In the genomic region with DNA sequence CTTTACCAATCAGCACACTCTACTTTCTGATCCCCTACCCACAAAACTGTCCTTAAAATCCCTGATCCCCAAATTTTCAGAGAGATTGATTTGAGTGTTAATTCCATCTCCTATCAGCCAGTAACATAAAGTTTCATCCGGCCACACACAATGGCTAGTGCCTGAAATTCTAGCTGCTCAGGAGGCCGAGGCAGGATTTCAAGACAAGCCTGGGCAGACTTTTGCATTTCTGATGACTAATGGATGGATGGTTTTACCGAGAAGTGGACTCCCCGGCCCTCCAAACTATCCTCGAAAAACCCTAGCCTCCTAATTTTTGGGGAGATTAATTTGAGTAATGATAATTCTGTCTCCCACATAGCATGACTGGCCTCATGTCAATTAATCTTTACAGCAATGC, we compare ENCODE assay signal across 31 cellular contexts.
"Had no signal": no experiment of that assay in that cellular context is flagged by ENCODE, and none has a peak within 500 bp of the region (broad histone marks: within the 10 kb centered on the region; RNA-seq: fewer than 3 reads in every experiment).

No MANE protein-coding gene starts in this region.

- H3K9me3 ChIP-seq: esophagus muscularis mucosa, neutrophil, uterus had no signal

- H3K27me3 ChIP-seq: brain microvascular endothelial cell, esophagus muscularis mucosa, hepatocyte, neutrophil, uterus had no signal

- H3K4me3 Mint-ChIP-seq: activated CD4-positive, alpha-beta memory T cell treated with anti-CD3 and anti-CD28 coated beads for 36 hours; activated T-cell treated with anti-CD3 and anti-CD28 coated beads, Interleukin-2, amount 50 U/mL, for 24 hours; mesothelial cell of epicardium; natural killer cell treated with Interleukin-12 subunit alpha and Interleukin-12 subunit beta and Interleukin-15 and Interleukin-18, amount 100 ng/mL, for 72 hours; stimulated activated effector memory CD8-positive, alpha-beta T cell treated with anti-CD3 and anti-CD28 coated beads, Interleukin-12 subunit alpha, Interleukin-12 subunit beta, amount 100 ng/mL, for 72 hours; stimulated activated naive CD8-positive, alpha-beta T cell treated with anti-CD3 and anti-CD28 coated beads, Interleukin-15, amount 100 ng/mL, for 72 hours; T-helper 17 cell; type B pancreatic cell had no signal

- H2AFZ ChIP-seq: hepatocyte had no signal

- H3K27ac ChIP-seq: brain microvascular endothelial cell, esophagus muscularis mucosa, hepatocyte, neutrophil, skin epidermis, uterus, WERI-Rb-1 had no signal

- H3K4me2 ChIP-seq: hepatocyte had no signal

- FAIRE-seq: astrocyte, keratinocyte had no signal

- DNase-seq: activated CD4-positive, alpha-beta memory T cell treated with anti-CD3 and anti-CD28 coated beads for 36 hours; activated CD4-positive, alpha-beta T cell treated with anti-CD3 and anti-CD28 coated beads for 48 hours; activated CD8-positive, alpha-beta memory T cell treated with anti-CD3 and anti-CD28 coated beads, Interleukin-2, amount 50 U/mL, for 48 hours; activated gamma-delta T cell treated with Interleukin-2 at 50 U/mL for 16 hours; activated naive CD4-positive, alpha-beta T cell treated with anti-CD3 and anti-CD28 coated beads, Interleukin-2, amount 50 U/mL, for 16 hours; activated T-cell treated with anti-CD3 and anti-CD28 coated beads, Interleukin-2, amount 50 U/mL, for 24 hours; amniotic stem cell; brain microvascular endothelial cell; central memory CD4-positive, alpha-beta T cell; foreskin melanocyte; left cardiac atrium; stimulated activated CD4-positive, alpha-beta T cell treated with anti-CD3 and anti-CD28 coated beads, Interleukin-4, amount 100 ng/mL, for 24 hours; stimulated activated naive CD8-positive, alpha-beta T cell treated with anti-CD3 and anti-CD28 coated beads, Interleukin-15, amount 100 ng/mL, for 72 hours; substantia nigra; T-helper 17 cell; T1000; uterus; WERI-Rb-1 had no signal

- H3K4me1 ChIP-seq: esophagus muscularis mucosa, uterus had no signal

- H3K9me3 Mint-ChIP-seq: activated CD4-positive, alpha-beta memory T cell treated with anti-CD3 and anti-CD28 coated beads for 36 hours; activated T-cell treated with anti-CD3 and anti-CD28 coated beads, Interleukin-2, amount 50 U/mL, for 24 hours; stimulated activated effector memory CD8-positive, alpha-beta T cell treated with anti-CD3 and anti-CD28 coated beads, Interleukin-12 subunit alpha, Interleukin-12 subunit beta, amount 100 ng/mL, for 72 hours; stimulated activated naive CD8-positive, alpha-beta T cell treated with anti-CD3 and anti-CD28 coated beads, Interleukin-15, amount 100 ng/mL, for 72 hours; type B pancreatic cell had no signal

- H3K79me2 ChIP-seq: hepatocyte had no signal

- H3K4me1 Mint-ChIP-seq: stimulated activated effector memory CD8-positive, alpha-beta T cell treated with anti-CD3 and anti-CD28 coated beads, Interleukin-12 subunit alpha, Interleukin-12 subunit beta, amount 100 ng/mL, for 72 hours; stimulated activated naive CD8-positive, alpha-beta T cell treated with anti-CD3 and anti-CD28 coated beads, Interleukin-15, amount 100 ng/mL, for 72 hours; T-helper 17 cell had no signal

- H3K36me3 Mint-ChIP-seq: activated CD4-positive, alpha-beta memory T cell treated with anti-CD3 and anti-CD28 coated beads for 36 hours; mesothelial cell of epicardium; natural killer cell treated with Interleukin-12 subunit alpha and Interleukin-12 subunit beta and Interleukin-15 and Interleukin-18, amount 100 ng/mL, for 72 hours; stimulated activated effector memory CD8-positive, alpha-beta T cell treated with anti-CD3 and anti-CD28 coated beads, Interleukin-12 subunit alpha, Interleukin-12 subunit beta, amount 100 ng/mL, for 72 hours; type B pancreatic cell had no signal

- H3K4me3 ChIP-seq: esophagus muscularis mucosa, hepatocyte, skin epidermis, uterus had no signal

- H3K27me3 Mint-ChIP-seq: activated CD4-positive, alpha-beta memory T cell treated with anti-CD3 and anti-CD28 coated beads for 36 hours; natural killer cell treated with Interleukin-12 subunit alpha and Interleukin-12 subunit beta and Interleukin-15 and Interleukin-18, amount 100 ng/mL, for 72 hours; progenitor cell of endocrine pancreas; type B pancreatic cell had no signal

- H3K27ac Mint-ChIP-seq: activated CD4-positive, alpha-beta memory T cell treated with anti-CD3 and anti-CD28 coated beads for 36 hours; activated T-cell treated with anti-CD3 and anti-CD28 coated beads, Interleukin-2, amount 50 U/mL, for 24 hours; mesothelial cell of epicardium; natural killer cell treated with Interleukin-12 subunit alpha and Interleukin-12 subunit beta and Interleukin-15 and Interleukin-18, amount 100 ng/mL, for 72 hours; progenitor cell of endocrine pancreas; stimulated activated effector memory CD8-positive, alpha-beta T cell treated with anti-CD3 and anti-CD28 coated beads, Interleukin-12 subunit alpha, Interleukin-12 subunit beta, amount 100 ng/mL, for 72 hours; stimulated activated naive CD8-positive, alpha-beta T cell treated with anti-CD3 and anti-CD28 coated beads, Interleukin-15, amount 100 ng/mL, for 72 hours; T-helper 17 cell; type B pancreatic cell had no signal

- H3K36me3 ChIP-seq: brain microvascular endothelial cell, esophagus muscularis mucosa, neutrophil, uterus, WERI-Rb-1 had no signal

- ATAC-seq: activated CD4-positive, CD25-positive, alpha-beta regulatory T cell treated with anti-CD3 and anti-CD28 coated beads, Interleukin-2, amount 50 U/mL, for 24 hours; left cardiac atrium; natural killer cell treated with Interleukin-12 subunit alpha and Interleukin-12 subunit beta and Interleukin-15 and Interleukin-18, amount 100 ng/mL, for 72 hours; sciatic nerve; stimulated activated effector memory CD8-positive, alpha-beta T cell treated with anti-CD3 and anti-CD28 coated beads, Interleukin-12 subunit alpha, Interleukin-12 subunit beta, amount 100 ng/mL, for 72 hours; stimulated activated naive CD8-positive, alpha-beta T cell treated with anti-CD3 and anti-CD28 coated beads, Interleukin-15, amount 100 ng/mL, for 72 hours; T-helper 17 cell had no signal
